Comparison of ENCODE assay signal across 1 cellular context in genomic region chr9:136723362-136723976, GRCh38.
TF ChIP-seq lines count a peak whose summit lies in the region.

No MANE protein-coding gene starts in this region.

TF ChIP-seq in HEK293, 187 proteins besides CTCF, POLR2A, EP300 and RAD21 (continued from another document):
- TF ChIP-seq GFI1B (tag by site-specific recombination; IDR thresholded peaks at IDR 0.05) = no peak
- peak; percentile 36; the same call in 1 of the 2 replicates for TF ChIP-seq ZBTB44 (tag by site-specific recombination; IDR thresholded peaks at IDR 0.05)
- TF ChIP-seq ZNF26 (tag by site-specific recombination; IDR thresholded peaks at IDR 0.05) = no peak
